21 cellular contexts compared by ENCODE assay signal in genomic region chr1:197981546-197981945, GRCh38.
"Had no signal": no experiment of that assay in that cellular context is flagged by ENCODE, and none has a peak within 500 bp of the region (broad histone marks: within the 10 kb centered on the region; RNA-seq: fewer than 3 reads in every experiment).

No MANE protein-coding gene starts in this region.

- H3K36me3 ChIP-seq: colonic mucosa, gastrocnemius medialis, neutrophil, prostate gland, right atrium auricular region, thoracic aorta, tibial nerve, upper lobe of left lung had no signal

- H3K9ac ChIP-seq: parathyroid adenoma had no signal

- DNase-seq: colonic mucosa; effector CD8-positive, alpha-beta T cell; endodermal cell; foreskin fibroblast; gastrocnemius medialis; head of caudate nucleus; kidney; naive B cell; stimulated activated CD4-positive, alpha-beta T cell treated with anti-CD3 and anti-CD28 coated beads, Interleukin-2, amount 100 ng/mL, for 24 hours; stimulated activated CD4-positive, alpha-beta T cell treated with anti-CD3 and anti-CD28 coated beads, Interleukin-4, amount 100 ng/mL, for 24 hours; stimulated activated naive CD8-positive, alpha-beta T cell treated with anti-CD3 and anti-CD28 coated beads, Interleukin-15, Interleukin-2, amounts not matched to agents 100 U/mL and 50 U/mL, for 24 hours; upper lobe of left lung had no signal

- FAIRE-seq: kidney, urothelium cell line had no signal

- H3K4me3 ChIP-seq: colonic mucosa, gastrocnemius medialis, lung, prostate gland, right atrium auricular region, thoracic aorta, tibial nerve, upper lobe of left lung had no signal

- H3K4me1 ChIP-seq: colonic mucosa, gastrocnemius medialis, parathyroid adenoma, prostate gland, right atrium auricular region, tibial nerve, upper lobe of left lung had no signal

- H3K27ac ChIP-seq: colonic mucosa, epithelial cell of prostate, gastrocnemius medialis, neutrophil, parathyroid adenoma, prostate gland, right atrium auricular region, thoracic aorta, tibial nerve, upper lobe of left lung had no signal

- H3K9me3 ChIP-seq: colonic mucosa, gastrocnemius medialis, neutrophil, prostate gland, right atrium auricular region, thoracic aorta, tibial nerve, upper lobe of left lung had no signal

- H3K27me3 ChIP-seq: colonic mucosa, gastrocnemius medialis, neutrophil, right atrium auricular region, tibial nerve, upper lobe of left lung had no signal

- H3K79me2 ChIP-seq: parathyroid adenoma had no signal

- H2AFZ ChIP-seq: parathyroid adenoma had no signal
